11 cellular contexts compared by ENCODE assay signal in genomic region chr5:54523534-54523933, GRCh38. TPM values are rescaled to one million over a fixed set of nuclear protein-coding genes. Genes with fewer than 3 reads are reported as not detected.
DNase-seq lines count a peak whose midpoint lies in the region; ATAC-seq and TF ChIP-seq lines count a peak whose summit lies in the region.
"Had no signal": no experiment of that assay in that cellular context is flagged by ENCODE, and none has a peak within 500 bp of the region (broad histone marks: within the 10 kb centered on the region; RNA-seq: fewer than 3 reads in every experiment).

No MANE protein-coding gene starts in this region.

- H3K4me2 ChIP-seq in KMS-11 (peak overlapping the region; percentile 75), smooth muscle cell (no peak overlapping the region)

- CTCF ChIA-PET in A673 (lab: Charles Lee): interaction anchor here (1.6 kb wide), 1 partner anchor 344 kb away, joined by 7 read pairs; no protein-coding TSS in a partner anchor

- peaks cover 83% of the 10 kb centered on the region for H3K36me3 ChIP-seq in A673 (ENCODE audit: insufficient read depth, low read length, poor library complexity, severe bottlenecking)
- H3K36me3 ChIP-seq in KMS-11 (ENCODE audit: insufficient read depth): no peaks in the 10 kb centered on the region
- no peaks in the 10 kb centered on the region for H3K36me3 ChIP-seq in duodenal mucosa (ENCODE audit: control insufficient read depth in 1 of 2, insufficient read depth in 2 of 2, low read length in 2 of 2)
- H3K36me3 ChIP-seq in smooth muscle cell (ENCODE audit: low read depth): no peaks in the 10 kb centered on the region

- H3K4me3 Mint-ChIP-seq in osteocyte (ENCODE audit: unreplicated experiment): no peak overlapping the region
- H3K4me3 Mint-ChIP-seq: mesothelial cell of epicardium had no signal

- peak overlapping the region; percentile 28 for H3K27ac Mint-ChIP-seq in osteocyte (ENCODE audit: unreplicated experiment)
- H3K27ac Mint-ChIP-seq: mesothelial cell of epicardium had no signal

- ATAC-seq in HG02870 (IDR thresholded peaks at IDR 0.05; ENCODE audit: unreplicated experiment): no peak
- ATAC-seq: Panc1 had no signal

- intact Hi-C loops in A673 (cut with micrococcal nuclease; ENCODE audit: unreplicated experiment): no loop called here

- peaks cover 10% of the 10 kb centered on the region for H3K36me3 Mint-ChIP-seq in osteocyte (ENCODE audit: unreplicated experiment)
- H3K36me3 Mint-ChIP-seq: mesothelial cell of epicardium had no signal

- no peaks in the 10 kb centered on the region for H4K20me1 ChIP-seq in KMS-11 (ENCODE audit: insufficient read depth)
- peaks cover 88% of the 10 kb centered on the region for H4K20me1 ChIP-seq in smooth muscle cell (ENCODE audit: low read depth)

- 88% methylated on average over 3 of the region's 3 CpGs for WGBS in smooth muscle cell (ENCODE audit: low lambda C conversion rate)

- H3K4me1 Mint-ChIP-seq in osteocyte (ENCODE audit: unreplicated experiment): peaks cover 58% of the 10 kb centered on the region

- POLR2A ChIA-PET in A673 (lab: Charles Lee; ENCODE audit: low non-redundant PET): no interaction called here

- H3K4me3 ChIP-seq in A673 (ENCODE audit: low read depth, low read length, poor library complexity, severe bottlenecking) (peak overlapping the region; percentile 71), KMS-11 (IDR thresholded peaks at IDR 0.05; ENCODE audit: insufficient read depth, low read depth, low read length) (peak overlapping the region; percentile 24), duodenal mucosa (ENCODE audit: low read depth in 1 of 2, low read length in 2 of 2) (peak overlapping the region; percentile 19 to 44), smooth muscle cell (no peak overlapping the region)

- H2AFZ ChIP-seq in KMS-11 (ENCODE audit: low read depth): no peak overlapping the region
- H2AFZ ChIP-seq in smooth muscle cell (ENCODE audit: low read depth): no peak overlapping the region

- H3K27me3 Mint-ChIP-seq in osteocyte (ENCODE audit: unreplicated experiment): no peaks in the 10 kb centered on the region

- peaks cover 100% of the 10 kb centered on the region for H3K79me2 ChIP-seq in KMS-11 (ENCODE audit: insufficient read depth, low read depth)
- H3K79me2 ChIP-seq in smooth muscle cell (ENCODE audit: low read depth): peaks cover 94% of the 10 kb centered on the region

- H3K9me3 ChIP-seq in A673 (ENCODE audit: low read depth, low read length, poor library complexity, severe bottlenecking) (no peaks in the 10 kb centered on the region), duodenal mucosa (ENCODE audit: control insufficient read depth in 1 of 2, low read length in 2 of 2) (no peaks in the 10 kb centered on the region), smooth muscle cell (replicated peaks; ENCODE audit: low read depth) (no peaks in the 10 kb centered on the region)

- H3K9me3 Mint-ChIP-seq in osteocyte (ENCODE audit: unreplicated experiment): no peaks in the 10 kb centered on the region
- H3K9me3 Mint-ChIP-seq: mesothelial cell of epicardium had no signal

- DNase-seq in A673 (ENCODE audit: low spot score) (no peak), osteocyte (ENCODE audit: extremely low spot score, unreplicated experiment) (no peak), dermis blood vessel endothelial cell (no peak), smooth muscle cell (lab: John Stamatoyannopoulos, UW; ENCODE audit: unreplicated experiment) (no peak)
- no peak for DNase-seq in stimulated activated naive CD4-positive, alpha-beta T cell treated with Interleukin-2 at 50 U/mL for 16 hours (lab: John Stamatoyannopoulos, UW)
- DNase-seq: NCI-H2171 had no signal

- TF ChIP-seq CTCF in A673 (conservative IDR thresholded peaks at IDR 0.05; ENCODE audit: low read depth, low read length) (no peak), KMS-11 (conservative IDR thresholded peaks at IDR 0.05; ENCODE audit: low read depth, low read length) (no peak), osteocyte (IDR thresholded peaks at IDR 0.05) (no peak), smooth muscle cell (IDR thresholded peaks at IDR 0.05; ENCODE audit: borderline replicate concordance, insufficient read depth, poor library complexity, severe bottlenecking) (no peak)

- H3K9ac ChIP-seq in KMS-11 (peak overlapping the region; percentile 33; the same call in 1 of the 2 replicates), duodenal mucosa (ENCODE audit: low read depth in 1 of 2, low read length in 2 of 2) (peak overlapping the region; percentile 20 to 46), smooth muscle cell (ENCODE audit: low read depth) (no peak overlapping the region)

- BruUV-seq in A673 (replicated peaks; lab: Mats Ljungman, UMichigan): no TSS peak

- H3K4me1 ChIP-seq in A673 (ENCODE audit: insufficient read depth, low read length, poor library complexity, severe bottlenecking) (peaks cover 38% of the 10 kb centered on the region), KMS-11 (ENCODE audit: low read depth, poor library complexity, severe bottlenecking) (peaks cover 84% of the 10 kb centered on the region), duodenal mucosa (ENCODE audit: control insufficient read depth in 1 of 2, insufficient read depth in 2 of 2, low read length in 2 of 2) (peaks cover 80 to 81% of the 10 kb centered on the region in 2 donors), smooth muscle cell (ENCODE audit: low read depth) (peaks cover 19% of the 10 kb centered on the region)

- H3K27ac ChIP-seq in A673 (ENCODE audit: low read depth, low read length, poor library complexity, severe bottlenecking) (peak overlapping the region; percentile 96), KMS-11 (peak overlapping the region; percentile 81), duodenal mucosa (ENCODE audit: low read depth, low read length) (peak overlapping the region; percentile 53), smooth muscle cell (ENCODE audit: low read depth) (no peak overlapping the region)

- no peaks in the 10 kb centered on the region for H3K27me3 ChIP-seq in A673 (replicated peaks; ENCODE audit: insufficient read depth, low read depth, low read length, poor library complexity)
- H3K27me3 ChIP-seq in KMS-11 (ENCODE audit: insufficient read depth, low read depth): no peaks in the 10 kb centered on the region
- H3K27me3 ChIP-seq in duodenal mucosa (ENCODE audit: control insufficient read depth in 1 of 2, insufficient read depth in 2 of 2, low read length in 2 of 2): no peaks in the 10 kb centered on the region
- H3K27me3 ChIP-seq in smooth muscle cell (ENCODE audit: low read depth): no peaks in the 10 kb centered on the region

- H3F3A ChIP-seq in smooth muscle cell (ENCODE audit: low read depth): no peaks in the 10 kb centered on the region

RNA-seq across cellular contexts. Expression of gene SNX18, which starts 6.0 kb away (rescaled TPM):
- total RNA-seq in A673 (2021): 140 and 143 TPM in 2 replicates
- 27.3 and 28.8 TPM in 2 replicates for total RNA-seq in osteocyte
- total RNA-seq in dermis blood vessel endothelial cell: 22.2 and 32.0 TPM in 2 replicates
- 16.7 and 17.5 TPM in 2 replicates for total RNA-seq in smooth muscle cell
- 3.5 and 4.7 TPM in 2 replicates for polyA plus RNA-seq in smooth muscle cell
